8 cellular contexts compared by ENCODE assay signal in the genomic region with DNA sequence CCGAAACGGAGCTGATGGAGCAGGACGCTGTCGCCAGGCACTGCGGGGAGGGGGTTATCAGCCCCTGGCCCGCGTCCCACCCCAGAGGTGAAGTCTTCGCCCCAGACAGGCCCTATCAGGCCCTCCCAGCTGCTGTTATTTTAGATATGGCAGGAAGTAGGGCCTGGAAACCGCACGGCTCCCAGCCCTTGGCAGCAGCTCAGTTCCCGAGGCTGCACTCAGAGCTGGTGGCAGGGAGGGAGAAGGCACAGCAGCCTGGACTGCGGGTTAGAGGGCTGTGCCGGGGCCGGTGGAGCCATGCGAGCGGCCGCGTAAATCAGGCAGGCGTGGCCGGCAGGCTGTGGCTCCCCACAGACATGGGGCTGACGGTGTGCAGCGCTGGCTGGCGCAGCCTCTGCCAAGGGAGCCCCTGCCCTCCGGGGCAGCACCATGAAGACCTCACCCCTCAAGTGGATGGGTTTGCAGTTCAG.
DNase-seq lines count a peak whose midpoint lies in the region; ATAC-seq, FAIRE-seq and TF ChIP-seq lines count a peak whose summit lies in the region.

No MANE protein-coding gene starts in this region.

- peak overlapping the region; percentile 83 for H3K4me2 ChIP-seq in PC-3 (ENCODE audit: low read length)

- H3K36me3 ChIP-seq in PC-3 (ENCODE audit: low read depth, low read length) (no peaks in the 10 kb centered on the region), lung (ENCODE audit: control insufficient read depth in 2 of 2, insufficient read depth in 2 of 2, low read length in 2 of 2) (peaks cover 0 to 4% of the 10 kb centered on the region in 2 donors), suprapubic skin (no peaks in the 10 kb centered on the region)

- DNase-seq in GM19239 (ENCODE audit: insufficient read length, low spot score), result no peak
- DNase-seq in PC-3, result no peak
- DNase-seq in coronary artery (ENCODE audit: low spot score), result peak; percentile 88
- peak; percentile 55 for DNase-seq in lung (ENCODE audit: low spot score)
- DNase-seq in suprapubic skin (ENCODE audit: low spot score in 2 of 2), result peak; percentile 84 to 85
- no peak for DNase-seq in NCI-H2107 (lab: John Stamatoyannopoulos, UW)
- no peak for DNase-seq in NCI-H2196 (lab: John Stamatoyannopoulos, UW; ENCODE audit: unreplicated experiment)

- TF ChIP-seq CTCF in PC-3 (conservative IDR thresholded peaks at IDR 0.05; ENCODE audit: low read depth, low read length) (no peak), coronary artery (IDR thresholded peaks at IDR 0.05) (no peak), lung (IDR thresholded peaks at IDR 0.05; ENCODE audit: control extremely low read depth, extremely low read depth) (no peak), suprapubic skin (IDR thresholded peaks at IDR 0.05) (no peak)

- TF ChIP-seq EP300 in suprapubic skin (IDR thresholded peaks at IDR 0.05), result no peak

- H3F3A ChIP-seq in PC-3 (ENCODE audit: low read length, unreplicated experiment), result no peaks in the 10 kb centered on the region

- no peaks in the 10 kb centered on the region for H3K27me3 ChIP-seq in PC-3 (ENCODE audit: low read length)
- no peaks in the 10 kb centered on the region for H3K27me3 ChIP-seq in lung (ENCODE audit: control insufficient read depth, insufficient read depth)
- no peaks in the 10 kb centered on the region for H3K27me3 ChIP-seq in suprapubic skin

- H4K20me1 ChIP-seq in PC-3 (ENCODE audit: low read length), result no peaks in the 10 kb centered on the region

- CTCF ChIA-PET in PC-3 (lab: Charles Lee), result no interaction called here

- H3K4me1 ChIP-seq in PC-3 (ENCODE audit: insufficient read depth, low read length) (peaks cover 4% of the 10 kb centered on the region; the same call in 1 of the 2 replicates), lung (ENCODE audit: control insufficient read depth in 2 of 2, insufficient read depth in 2 of 2, low read length in 2 of 2) (peaks cover 6 to 10% of the 10 kb centered on the region in 2 donors), suprapubic skin (peaks cover 32% of the 10 kb centered on the region)

- no peak overlapping the region for H3K9ac ChIP-seq in PC-3 (ENCODE audit: low read length)

- H3K27ac ChIP-seq in PC-3 (ENCODE audit: low read length) (no peak overlapping the region), coronary artery (peak overlapping the region; percentile 88 to 96), lung (ENCODE audit: low read depth in 1 of 2, low read length in 1 of 2) (peak overlapping the region; percentile 83 to 92), suprapubic skin (peak overlapping the region; percentile 80)

- intact Hi-C loops in PC-3 (cut with micrococcal nuclease), result loop anchor here (5.0 kb wide), 1 partner anchor 105 kb away; no protein-coding TSS in a partner anchor

- peak overlapping the region; percentile 82; the same call in 1 of the 2 replicates for H2AFZ ChIP-seq in PC-3 (ENCODE audit: low read length)

- H3K4me3 ChIP-seq in PC-3 (ENCODE audit: low read length) (peak overlapping the region; percentile 59), coronary artery (peak overlapping the region; percentile 71), lung (no peak overlapping the region), suprapubic skin (peak overlapping the region; percentile 45)

- no peak for TF ChIP-seq POLR2A in suprapubic skin (IDR thresholded peaks at IDR 0.05)

- WGBS in lung, 2 donors, result 10 to 20% methylated on average over 24 of the region's 24 CpGs
- 2% methylated on average over 10 of the region's 24 CpGs for WGBS in suprapubic skin

- peak; percentile 21 for ATAC-seq in PC-3
- ATAC-seq in lung (ENCODE audit: insufficient read depth, low FRiP score), result peak; percentile 54
- ATAC-seq in GM19035 (IDR thresholded peaks at IDR 0.05; ENCODE audit: unreplicated experiment), result no peak

- POLR2A ChIA-PET in PC-3 (lab: Charles Lee; ENCODE audit: unreplicated experiment), result no interaction called here

- no peaks in the 10 kb centered on the region for H3K79me2 ChIP-seq in PC-3 (ENCODE audit: low read length)

- BruUV-seq in PC-3 (replicated peaks; lab: Mats Ljungman, UMichigan), result no TSS peak

- no peaks in the 10 kb centered on the region for H3K9me2 ChIP-seq in PC-3 (replicated peaks; ENCODE audit: low read length)

- FAIRE-seq in GM19239 (lab: Jason Lieb, UNC), result peak; percentile 84

- no peaks in the 10 kb centered on the region for H3K9me3 ChIP-seq in PC-3 (ENCODE audit: low read length)
- H3K9me3 ChIP-seq in lung (ENCODE audit: control insufficient read depth in 2 of 2, insufficient read depth in 1 of 2, low read length in 1 of 2), result no peaks in the 10 kb centered on the region
- no peaks in the 10 kb centered on the region for H3K9me3 ChIP-seq in suprapubic skin

Comparison
In these comparisons a context has a peak if more than half of its experiments do, and no peak if none do; other contexts are left out.
1. DNase-seq: peak in coronary artery (single experiment), lung (single experiment) and suprapubic skin (2 of 2); none in GM19239 (single experiment), PC-3 (single experiment), NCI-H2107 (single experiment) and NCI-H2196 (single experiment).